ENCODE assay signal across 19 cellular contexts in the genomic region with DNA sequence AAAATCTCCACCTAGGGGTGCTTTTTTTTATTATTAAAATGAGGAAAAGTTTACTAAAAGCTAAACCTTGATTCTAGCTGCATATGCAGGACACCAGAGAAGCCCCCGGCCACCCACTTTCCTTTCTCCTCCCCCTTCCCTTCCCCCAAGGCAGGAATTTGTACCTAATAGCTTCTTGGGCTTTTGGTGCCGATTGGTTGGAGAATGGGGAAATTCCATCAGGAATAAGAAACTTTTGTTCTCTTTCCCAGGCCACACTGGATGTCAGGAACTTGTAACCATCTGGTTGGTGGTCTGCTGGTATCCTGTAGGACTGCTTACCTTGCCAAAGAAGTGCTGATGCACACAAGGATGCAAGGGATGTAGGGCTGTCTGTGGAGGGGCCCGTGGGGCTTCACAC. TPM values are rescaled to one million over a fixed set of nuclear protein-coding genes. Genes with fewer than 3 reads are reported as not detected.
"Had no signal": no experiment of that assay in that cellular context is flagged by ENCODE, and none has a peak within 500 bp of the region (broad histone marks: within the 10 kb centered on the region; RNA-seq: fewer than 3 reads in every experiment).

No MANE protein-coding gene starts in this region.

- H3K4me3 ChIP-seq: coronary artery, gastrocnemius medialis, lung, ovary, suprapubic skin, thyroid gland, upper lobe of left lung, uterus had no signal

- DNase-seq: effector CD4-positive, alpha-beta T cell; gastrocnemius medialis; left colon; left ventricle myocardium superior; naive thymus-derived CD4-positive, alpha-beta T cell; nucleus accumbens; ovary; small intestine; stimulated activated CD4-positive, alpha-beta T cell treated with anti-CD3 and anti-CD28 coated beads, Interleukin-12 subunit alpha, Interleukin-12 subunit beta, amount 100 ng/mL, for 4 hours; stimulated activated naive CD4-positive, alpha-beta T cell treated with Interleukin-2 at 50 U/mL for 16 hours; thyroid gland; upper lobe of left lung; uterus had no signal

- ATAC-seq: esophagus mucosa; gastrocnemius medialis; left colon; left ventricle myocardium superior; naive thymus-derived CD4-positive, alpha-beta T cell; right cardiac atrium had no signal

- H3K4me3 Mint-ChIP-seq: naive thymus-derived CD4-positive, alpha-beta T cell had no signal

- H3K9me3 ChIP-seq: gastrocnemius medialis, ovary, suprapubic skin, thyroid gland, upper lobe of left lung, uterus had no signal

- H3K4me1 ChIP-seq: gastrocnemius medialis, suprapubic skin, upper lobe of left lung, uterus had no signal

- H3K27ac ChIP-seq: coronary artery, gastrocnemius medialis, ovary, suprapubic skin, thyroid gland, upper lobe of left lung, uterus had no signal

- H3K4me1 Mint-ChIP-seq: naive thymus-derived CD4-positive, alpha-beta T cell had no signal

- FAIRE-seq: small intestine had no signal

- H3K27me3 ChIP-seq: gastrocnemius medialis, ovary, suprapubic skin, thyroid gland, upper lobe of left lung, uterus had no signal

- H3K36me3 Mint-ChIP-seq: naive thymus-derived CD4-positive, alpha-beta T cell had no signal

- H3K27ac Mint-ChIP-seq: naive thymus-derived CD4-positive, alpha-beta T cell had no signal

- H3K36me3 ChIP-seq: gastrocnemius medialis, ovary, suprapubic skin, thyroid gland, upper lobe of left lung, uterus had no signal

RNA-seq across cellular contexts. Expression of a gene that starts 16.7 kb away (rescaled TPM):
- total RNA-seq: left ventricle myocardium superior; mesenteric fat pad; naive thymus-derived CD4-positive, alpha-beta T cell had no signal
- polyA plus RNA-seq: naive thymus-derived CD4-positive, alpha-beta T cell had no signal
